In genomic region chr2:99335911-99336779, GRCh38 we compare ENCODE assay signal across 8 cellular contexts. TPM values are rescaled to one million over a fixed set of nuclear protein-coding genes. Genes with fewer than 3 reads are reported as not detected.
DNase-seq lines count a peak whose midpoint lies in the region; ATAC-seq and TF ChIP-seq lines count a peak whose summit lies in the region.

Gene TXNDC9 (minus strand): TSS chr2:99336333. CDS start chr2:99333210, 3,123 bp downstream.

- intact Hi-C loops in activated T-helper 2 cell treated with anti-CD3 and anti-CD28 coated beads, Interferon-gamma antibody, Interleukin-2, Interleukin-4, amounts not matched to agents 10 μg/mL and 5 μg/mL and 100 μg/mL, durations not matched to agents 14 hours and 24 hours and 36 hours (cut with micrococcal nuclease) = loop anchor here (1.0 to 5.0 kb wide), 5 partner anchors 154 to 1227 kb away; partner anchors contain the start of genes LIPT1, MITD1, MRPL30 and PDCL3

- TF ChIP-seq CTCF in Loucy (conservative IDR thresholded peaks at IDR 0.05; ENCODE audit: low read length) (no peak), RWPE2 (IDR thresholded peaks at IDR 0.05; ENCODE audit: poor library complexity, severe bottlenecking) (no peak), fibroblast of the aortic adventitia (IDR thresholded peaks at IDR 0.05; ENCODE audit: insufficient read depth, low read length) (no peak), nephron progenitor cell (IDR thresholded peaks at IDR 0.05) (no peak)

- H3K4me2 ChIP-seq in Loucy (ENCODE audit: low read depth, low read length, poor library complexity, severe bottlenecking) = peak within 1 kb of the TSS; percentile 97

- peak; percentile 77 for ATAC-seq in RWPE2 (ENCODE audit: low read depth)
- peak; percentile 86 for ATAC-seq in stimulated activated naive CD8-positive, alpha-beta T cell treated with anti-CD3 and anti-CD28 coated beads, Interleukin-15, amount 100 ng/mL, for 72 hours

- H3K4me1 Mint-ChIP-seq in activated T-helper 2 cell treated with anti-CD3 and anti-CD28 coated beads, Interferon-gamma antibody, Interleukin-2, Interleukin-4, amounts not matched to agents 10 μg/mL and 5 μg/mL and 100 μg/mL, durations not matched to agents 14 hours and 24 hours and 36 hours (ENCODE audit: low read depth) = peaks cover 24% of the 10 kb centered on the region
- peaks cover 30% of the 10 kb centered on the region for H3K4me1 Mint-ChIP-seq in nephron progenitor cell
- H3K4me1 Mint-ChIP-seq in stimulated activated naive CD8-positive, alpha-beta T cell treated with anti-CD3 and anti-CD28 coated beads, Interleukin-15, amount 100 ng/mL, for 72 hours = peaks cover 34% of the 10 kb centered on the region

- H3K27me3 ChIP-seq in H7 (ENCODE audit: control insufficient read depth, insufficient read depth, low read length) = no peaks in the 10 kb centered on the region
- no peaks in the 10 kb centered on the region for H3K27me3 ChIP-seq in Loucy (ENCODE audit: insufficient read depth, low read length, poor library complexity, severe bottlenecking)
- no peaks in the 10 kb centered on the region for H3K27me3 ChIP-seq in RWPE2 (ENCODE audit: insufficient read depth, poor library complexity, severe bottlenecking)

- H4K20me1 ChIP-seq in Loucy (ENCODE audit: insufficient read depth, low read length, poor library complexity, severe bottlenecking) = peaks cover 59% of the 10 kb centered on the region

- H3K4me3 Mint-ChIP-seq in activated T-helper 2 cell treated with anti-CD3 and anti-CD28 coated beads, Interferon-gamma antibody, Interleukin-2, Interleukin-4, amounts not matched to agents 10 μg/mL and 5 μg/mL and 100 μg/mL, durations not matched to agents 14 hours and 24 hours and 36 hours (ENCODE audit: low read depth) = no peak within 1 kb of the TSS
- no peak within 1 kb of the TSS for H3K4me3 Mint-ChIP-seq in nephron progenitor cell
- H3K4me3 Mint-ChIP-seq in stimulated activated naive CD8-positive, alpha-beta T cell treated with anti-CD3 and anti-CD28 coated beads, Interleukin-15, amount 100 ng/mL, for 72 hours = no peak within 1 kb of the TSS

- H3K36me3 Mint-ChIP-seq in activated T-helper 2 cell treated with anti-CD3 and anti-CD28 coated beads, Interferon-gamma antibody, Interleukin-2, Interleukin-4, amounts not matched to agents 10 μg/mL and 5 μg/mL and 100 μg/mL, durations not matched to agents 14 hours and 24 hours and 36 hours (ENCODE audit: low read depth) = peaks cover 19% of the 10 kb centered on the region
- peaks cover 25% of the 10 kb centered on the region for H3K36me3 Mint-ChIP-seq in nephron progenitor cell (ENCODE audit: low read depth)

- peak within 1 kb of the TSS; percentile 77 for H3K27ac ChIP-seq in RWPE2 (ENCODE audit: poor library complexity, severe bottlenecking)

- no peak within 1 kb of the TSS for H3K27ac Mint-ChIP-seq in activated T-helper 2 cell treated with anti-CD3 and anti-CD28 coated beads, Interferon-gamma antibody, Interleukin-2, Interleukin-4, amounts not matched to agents 10 μg/mL and 5 μg/mL and 100 μg/mL, durations not matched to agents 14 hours and 24 hours and 36 hours
- H3K27ac Mint-ChIP-seq in nephron progenitor cell = peak within 1 kb of the TSS; percentile 5
- H3K27ac Mint-ChIP-seq in stimulated activated naive CD8-positive, alpha-beta T cell treated with anti-CD3 and anti-CD28 coated beads, Interleukin-15, amount 100 ng/mL, for 72 hours = no peak within 1 kb of the TSS

- DNase-seq in ELR (ENCODE audit: low read depth) (peak; percentile 100), H7 (peak; percentile 97), RWPE2 (ENCODE audit: low spot score) (peak; percentile 99), fibroblast of the aortic adventitia (ENCODE audit: low read depth) (peak; percentile 100), nephron progenitor cell (peak; percentile 98)
- peak; percentile 98 for DNase-seq in activated T-helper 2 cell treated with anti-CD3 and anti-CD28 coated beads, Interferon-gamma antibody, Interleukin-2, Interleukin-4, amounts not matched to agents 10 μg/mL and 5 μg/mL and 100 μg/mL, durations not matched to agents 14 hours and 24 hours and 36 hours (ENCODE audit: low spot score)
- DNase-seq in stimulated activated naive CD8-positive, alpha-beta T cell treated with anti-CD3 and anti-CD28 coated beads, Interleukin-15, amount 100 ng/mL, for 72 hours = peak; percentile 98 to 99

- no peaks in the 10 kb centered on the region for H3K27me3 Mint-ChIP-seq in activated T-helper 2 cell treated with anti-CD3 and anti-CD28 coated beads, Interferon-gamma antibody, Interleukin-2, Interleukin-4, amounts not matched to agents 10 μg/mL and 5 μg/mL and 100 μg/mL, durations not matched to agents 14 hours and 24 hours and 36 hours (ENCODE audit: low read depth)
- H3K27me3 Mint-ChIP-seq in nephron progenitor cell (ENCODE audit: low read depth, poor library complexity) = no peaks in the 10 kb centered on the region
- H3K27me3 Mint-ChIP-seq in stimulated activated naive CD8-positive, alpha-beta T cell treated with anti-CD3 and anti-CD28 coated beads, Interleukin-15, amount 100 ng/mL, for 72 hours = no peaks in the 10 kb centered on the region

- H3K9me2 ChIP-seq in Loucy (replicated peaks; ENCODE audit: low read depth, low read length) = no peaks in the 10 kb centered on the region

- H3K4me3 ChIP-seq in H7 (ENCODE audit: insufficient read depth, low read depth, low read length) (peak within 1 kb of the TSS; percentile 94), Loucy (ENCODE audit: low read length, poor library complexity, severe bottlenecking) (peak within 1 kb of the TSS; percentile 88), RWPE2 (ENCODE audit: severe bottlenecking) (peak within 1 kb of the TSS; percentile 59), fibroblast of the aortic adventitia (ENCODE audit: low read depth, low read length) (peak within 1 kb of the TSS; percentile 93)

- peak within 1 kb of the TSS; percentile 96 for H2AFZ ChIP-seq in Loucy (ENCODE audit: low read length)

- peaks cover 86% of the 10 kb centered on the region for H3K79me2 ChIP-seq in Loucy (ENCODE audit: insufficient read depth, low read length)

- H3K9me3 Mint-ChIP-seq in activated T-helper 2 cell treated with anti-CD3 and anti-CD28 coated beads, Interferon-gamma antibody, Interleukin-2, Interleukin-4, amounts not matched to agents 10 μg/mL and 5 μg/mL and 100 μg/mL, durations not matched to agents 14 hours and 24 hours and 36 hours = no peaks in the 10 kb centered on the region
- H3K9me3 Mint-ChIP-seq in nephron progenitor cell = no peaks in the 10 kb centered on the region
- no peaks in the 10 kb centered on the region for H3K9me3 Mint-ChIP-seq in stimulated activated naive CD8-positive, alpha-beta T cell treated with anti-CD3 and anti-CD28 coated beads, Interleukin-15, amount 100 ng/mL, for 72 hours

- H3K4me1 ChIP-seq in Loucy (ENCODE audit: insufficient read depth, low read length, poor library complexity, severe bottlenecking) (peaks cover 46% of the 10 kb centered on the region), RWPE2 (ENCODE audit: insufficient read depth, poor library complexity, severe bottlenecking) (peaks cover 12% of the 10 kb centered on the region)

- peak within 1 kb of the TSS; percentile 86 for H3K9ac ChIP-seq in Loucy (ENCODE audit: low read depth, low read length, poor library complexity, severe bottlenecking)

- H3K36me3 ChIP-seq in H7 (replicated peaks; ENCODE audit: control insufficient read depth, insufficient read depth, low read length) (peaks cover 11% of the 10 kb centered on the region), Loucy (ENCODE audit: insufficient read depth, low read length) (peaks cover 16% of the 10 kb centered on the region; the same call in 1 of the 2 replicates), RWPE2 (ENCODE audit: low read depth) (peaks cover 25% of the 10 kb centered on the region)

- no peaks in the 10 kb centered on the region for H3K9me3 ChIP-seq in Loucy (ENCODE audit: insufficient read depth, low read depth, low read length)
- H3K9me3 ChIP-seq in RWPE2 (ENCODE audit: severe bottlenecking) = no peaks in the 10 kb centered on the region

- H3F3A ChIP-seq in Loucy (ENCODE audit: low read depth) = peaks cover 5% of the 10 kb centered on the region; the same call in 1 of the 2 replicates

RNA-seq across cellular contexts. Expression of gene TXNDC9, which starts in this region (rescaled TPM):
- total RNA-seq in H7 (2014; rRNA removed; shearing (Covaris generic)) = 36.8 and 43.3 TPM in 2 replicates
- 36.2 and 37.0 TPM in 2 replicates for total RNA-seq in activated T-helper 2 cell treated with anti-CD3 and anti-CD28 coated beads, Interferon-gamma antibody, Interleukin-2, Interleukin-4, amounts not matched to agents 10 μg/mL and 5 μg/mL and 100 μg/mL, durations not matched to agents 14 hours and 24 hours and 36 hours
- 51.8 and 88.0 TPM in 2 replicates for total RNA-seq in fibroblast of the aortic adventitia (ENCODE audit: low replicate concordance)

Comparison
In these comparisons a context has a peak if more than half of its experiments do, and no peak if none do; other contexts are left out.
1. Peak in every context shown above with its lines: DNase-seq, ATAC-seq, H3K4me3 ChIP-seq and H3K27ac ChIP-seq.